In the genomic region with DNA sequence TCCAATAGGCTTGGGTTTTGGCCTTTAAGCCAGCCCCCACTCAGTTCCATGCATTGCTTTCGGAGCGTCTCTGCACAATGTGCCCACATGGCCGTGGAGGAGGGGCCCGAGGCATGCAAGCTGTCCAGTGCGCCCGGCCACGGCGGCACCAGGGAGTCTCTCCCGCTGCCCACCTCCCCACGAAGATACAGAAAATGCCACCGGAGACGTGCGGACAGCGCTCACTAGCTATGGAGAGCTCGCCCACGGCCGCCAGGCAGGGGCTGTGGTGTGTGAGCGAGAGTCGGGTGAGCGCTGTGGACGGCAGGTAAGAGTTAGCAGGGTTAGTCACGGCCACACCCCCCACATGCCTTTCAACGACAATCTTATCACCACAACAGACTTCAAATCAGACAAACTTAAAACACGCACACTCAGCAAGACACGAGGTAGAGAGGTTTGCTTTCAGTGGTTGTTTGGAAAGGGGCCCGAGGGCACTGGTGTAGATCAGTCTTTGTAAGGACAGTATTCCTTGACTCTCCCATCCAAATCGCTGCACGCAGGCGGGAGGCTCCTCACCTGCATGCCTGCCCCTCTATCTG, we compare ENCODE assay signal across 1 cellular context.
TF ChIP-seq lines count a peak whose summit lies in the region.

No MANE protein-coding gene starts in this region.

TF ChIP-seq in WTC11, 78 proteins besides CTCF, POLR2A, EP300 and RAD21 (continued from another document):
- TF ChIP-seq, protein P1, sequence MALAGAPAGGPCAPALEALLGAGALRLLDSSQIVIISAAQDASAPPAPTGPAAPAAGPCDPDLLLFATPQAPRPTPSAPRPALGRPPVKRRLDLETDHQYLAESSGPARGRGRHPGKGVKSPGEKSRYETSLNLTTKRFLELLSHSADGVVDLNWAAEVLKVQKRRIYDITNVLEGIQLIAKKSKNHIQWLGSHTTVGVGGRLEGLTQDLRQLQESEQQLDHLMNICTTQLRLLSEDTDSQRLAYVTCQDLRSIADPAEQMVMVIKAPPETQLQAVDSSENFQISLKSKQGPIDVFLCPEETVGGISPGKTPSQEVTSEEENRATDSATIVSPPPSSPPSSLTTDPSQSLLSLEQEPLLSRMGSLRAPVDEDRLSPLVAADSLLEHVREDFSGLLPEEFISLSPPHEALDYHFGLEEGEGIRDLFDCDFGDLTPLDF (CRISPR knock-in tag; IDR thresholded peaks at IDR 0.05) = no peak
- TF ChIP-seq RELA (CRISPR knock-in tag; IDR thresholded peaks at IDR 0.05; ENCODE audit: borderline replicate concordance) (no peak), CREB1 (CRISPR knock-in tag; IDR thresholded peaks at IDR 0.05) (no peak), GRHL2 (CRISPR knock-in tag; IDR thresholded peaks at IDR 0.05; ENCODE audit: insufficient replicate concordance, severe bottlenecking) (no peak), TCF7 (CRISPR knock-in tag; IDR thresholded peaks at IDR 0.05; ENCODE audit: low read depth) (no peak)
- TF ChIP-seq, protein P2, sequence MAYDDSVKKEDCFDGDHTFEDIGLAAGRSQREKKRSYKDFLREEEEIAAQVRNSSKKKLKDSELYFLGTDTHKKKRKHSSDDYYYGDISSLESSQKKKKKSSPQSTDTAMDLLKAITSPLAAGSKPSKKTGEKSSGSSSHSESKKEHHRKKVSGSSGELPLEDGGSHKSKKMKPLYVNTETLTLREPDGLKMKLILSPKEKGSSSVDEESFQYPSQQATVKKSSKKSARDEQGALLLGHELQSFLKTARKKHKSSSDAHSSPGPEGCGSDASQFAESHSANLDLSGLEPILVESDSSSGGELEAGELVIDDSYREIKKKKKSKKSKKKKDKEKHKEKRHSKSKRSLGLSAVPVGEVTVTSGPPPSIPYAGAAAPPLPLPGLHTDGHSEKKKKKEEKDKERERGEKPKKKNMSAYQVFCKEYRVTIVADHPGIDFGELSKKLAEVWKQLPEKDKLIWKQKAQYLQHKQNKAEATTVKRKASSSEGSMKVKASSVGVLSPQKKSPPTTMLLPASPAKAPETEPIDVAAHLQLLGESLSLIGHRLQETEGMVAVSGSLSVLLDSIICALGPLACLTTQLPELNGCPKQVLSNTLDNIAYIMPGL (CRISPR knock-in tag; IDR thresholded peaks at IDR 0.05) = no peak
